1 cellular context compared by ENCODE assay signal in the genomic region with DNA sequence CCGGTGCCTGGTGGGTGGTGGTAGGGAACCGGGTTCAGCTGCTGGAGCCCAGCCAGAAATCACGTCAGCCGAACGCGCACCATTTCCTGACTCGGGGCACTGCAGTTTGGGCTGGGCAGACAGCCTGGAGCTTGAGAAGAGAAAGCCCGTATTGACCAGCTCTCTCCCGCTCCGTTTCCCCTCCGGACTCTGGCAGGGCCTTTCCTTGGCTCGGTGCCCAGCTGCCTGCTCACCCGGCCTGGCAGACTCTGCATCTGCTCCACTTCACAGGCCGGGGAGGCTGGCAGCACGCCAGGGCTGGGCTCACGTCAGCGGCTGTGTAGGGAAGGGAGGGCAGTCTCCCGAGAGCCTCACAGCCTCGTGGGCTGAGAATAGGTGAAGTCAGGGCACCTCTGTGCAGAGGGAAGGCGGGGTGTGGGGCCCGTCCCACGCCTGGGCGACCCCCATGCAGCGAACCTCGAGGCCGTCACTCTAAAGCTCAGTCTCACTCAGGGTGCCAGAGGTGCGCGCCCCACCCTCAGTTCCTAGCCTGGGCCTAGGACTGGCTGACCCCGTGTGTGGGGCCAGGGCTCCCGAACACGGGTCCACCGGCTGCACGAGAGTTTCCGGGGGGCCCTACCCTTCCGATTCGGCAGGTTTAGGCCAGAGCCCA.
A peak's percentile ranks its signal among the peaks of the same experiment; 100 is the strongest.
TF ChIP-seq lines count a peak whose summit lies in the region.

No MANE protein-coding gene starts in this region.

TF ChIP-seq in HCT116, 20 proteins besides CTCF, POLR2A, EP300 and RAD21:
- TF ChIP-seq TCF7L2 (IDR thresholded peaks at IDR 0.05; ENCODE audit: borderline replicate concordance, extremely low read depth, insufficient read depth, insufficient read length) (peak; percentile 56), SIN3A (IDR thresholded peaks at IDR 0.05; ENCODE audit: low read depth) (no peak), JUND (IDR thresholded peaks at IDR 0.05) (no peak), SRF (IDR thresholded peaks at IDR 0.05; ENCODE audit: low read depth) (no peak), EZH2 (IDR thresholded peaks at IDR 0.05) (no peak), FOSL1 (IDR thresholded peaks at IDR 0.05; ENCODE audit: low read depth) (no peak), ELF1 (IDR thresholded peaks at IDR 0.05; ENCODE audit: borderline replicate concordance, low read depth) (no peak), ZNF274 (IDR thresholded peaks at IDR 0.05; ENCODE audit: low read depth, low read length) (no peak), CBX3 (IDR thresholded peaks at IDR 0.05; ENCODE audit: low read depth) (no peak), ZFX (IDR thresholded peaks at IDR 0.05) (no peak), EGR1 (IDR thresholded peaks at IDR 0.05; ENCODE audit: low read depth) (no peak), EZH2phosphoT487 (IDR thresholded peaks at IDR 0.05; ENCODE audit: borderline replicate concordance) (no peak), CEBPB (IDR thresholded peaks at IDR 0.05; ENCODE audit: low read depth) (no peak), POLR2AphosphoS5 (IDR thresholded peaks at IDR 0.05; ENCODE audit: low read depth, low read length) (peak; percentile 65), SP1 (IDR thresholded peaks at IDR 0.05; ENCODE audit: low read depth) (no peak), YY1 (IDR thresholded peaks at IDR 0.05; ENCODE audit: extremely low read depth, insufficient replicate concordance, low read depth, low read length) (no peak)
- TF ChIP-seq, protein P1, sequence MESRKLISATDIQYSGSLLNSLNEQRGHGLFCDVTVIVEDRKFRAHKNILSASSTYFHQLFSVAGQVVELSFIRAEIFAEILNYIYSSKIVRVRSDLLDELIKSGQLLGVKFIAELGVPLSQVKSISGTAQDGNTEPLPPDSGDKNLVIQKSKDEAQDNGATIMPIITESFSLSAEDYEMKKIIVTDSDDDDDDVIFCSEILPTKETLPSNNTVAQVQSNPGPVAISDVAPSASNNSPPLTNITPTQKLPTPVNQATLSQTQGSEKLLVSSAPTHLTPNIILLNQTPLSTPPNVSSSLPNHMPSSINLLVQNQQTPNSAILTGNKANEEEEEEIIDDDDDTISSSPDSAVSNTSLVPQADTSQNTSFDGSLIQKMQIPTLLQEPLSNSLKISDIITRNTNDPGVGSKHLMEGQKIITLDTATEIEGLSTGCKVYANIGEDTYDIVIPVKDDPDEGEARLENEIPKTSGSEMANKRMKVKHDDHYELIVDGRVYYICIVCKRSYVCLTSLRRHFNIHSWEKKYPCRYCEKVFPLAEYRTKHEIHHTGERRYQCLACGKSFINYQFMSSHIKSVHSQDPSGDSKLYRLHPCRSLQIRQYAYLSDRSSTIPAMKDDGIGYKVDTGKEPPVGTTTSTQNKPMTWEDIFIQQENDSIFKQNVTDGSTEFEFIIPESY (IDR thresholded peaks at IDR 0.05; ENCODE audit: extremely low read depth, insufficient replicate concordance, low read length), result no peak
- TF ChIP-seq, protein P2, sequence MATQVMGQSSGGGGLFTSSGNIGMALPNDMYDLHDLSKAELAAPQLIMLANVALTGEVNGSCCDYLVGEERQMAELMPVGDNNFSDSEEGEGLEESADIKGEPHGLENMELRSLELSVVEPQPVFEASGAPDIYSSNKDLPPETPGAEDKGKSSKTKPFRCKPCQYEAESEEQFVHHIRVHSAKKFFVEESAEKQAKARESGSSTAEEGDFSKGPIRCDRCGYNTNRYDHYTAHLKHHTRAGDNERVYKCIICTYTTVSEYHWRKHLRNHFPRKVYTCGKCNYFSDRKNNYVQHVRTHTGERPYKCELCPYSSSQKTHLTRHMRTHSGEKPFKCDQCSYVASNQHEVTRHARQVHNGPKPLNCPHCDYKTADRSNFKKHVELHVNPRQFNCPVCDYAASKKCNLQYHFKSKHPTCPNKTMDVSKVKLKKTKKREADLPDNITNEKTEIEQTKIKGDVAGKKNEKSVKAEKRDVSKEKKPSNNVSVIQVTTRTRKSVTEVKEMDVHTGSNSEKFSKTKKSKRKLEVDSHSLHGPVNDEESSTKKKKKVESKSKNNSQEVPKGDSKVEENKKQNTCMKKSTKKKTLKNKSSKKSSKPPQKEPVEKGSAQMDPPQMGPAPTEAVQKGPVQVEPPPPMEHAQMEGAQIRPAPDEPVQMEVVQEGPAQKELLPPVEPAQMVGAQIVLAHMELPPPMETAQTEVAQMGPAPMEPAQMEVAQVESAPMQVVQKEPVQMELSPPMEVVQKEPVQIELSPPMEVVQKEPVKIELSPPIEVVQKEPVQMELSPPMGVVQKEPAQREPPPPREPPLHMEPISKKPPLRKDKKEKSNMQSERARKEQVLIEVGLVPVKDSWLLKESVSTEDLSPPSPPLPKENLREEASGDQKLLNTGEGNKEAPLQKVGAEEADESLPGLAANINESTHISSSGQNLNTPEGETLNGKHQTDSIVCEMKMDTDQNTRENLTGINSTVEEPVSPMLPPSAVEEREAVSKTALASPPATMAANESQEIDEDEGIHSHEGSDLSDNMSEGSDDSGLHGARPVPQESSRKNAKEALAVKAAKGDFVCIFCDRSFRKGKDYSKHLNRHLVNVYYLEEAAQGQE (IDR thresholded peaks at IDR 0.05; ENCODE audit: low read depth), result no peak
- TF ChIP-seq, protein P3, sequence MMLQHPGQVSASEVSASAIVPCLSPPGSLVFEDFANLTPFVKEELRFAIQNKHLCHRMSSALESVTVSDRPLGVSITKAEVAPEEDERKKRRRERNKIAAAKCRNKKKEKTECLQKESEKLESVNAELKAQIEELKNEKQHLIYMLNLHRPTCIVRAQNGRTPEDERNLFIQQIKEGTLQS (IDR thresholded peaks at IDR 0.05), result no peak
- TF ChIP-seq, protein P4, sequence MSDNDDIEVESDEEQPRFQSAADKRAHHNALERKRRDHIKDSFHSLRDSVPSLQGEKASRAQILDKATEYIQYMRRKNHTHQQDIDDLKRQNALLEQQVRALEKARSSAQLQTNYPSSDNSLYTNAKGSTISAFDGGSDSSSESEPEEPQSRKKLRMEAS (IDR thresholded peaks at IDR 0.05), result peak; percentile 74
TF ChIP-seq in HCT116: peak in this region for 3.
